Comparison of ENCODE assay signal across 11 cellular contexts in the genomic region with DNA sequence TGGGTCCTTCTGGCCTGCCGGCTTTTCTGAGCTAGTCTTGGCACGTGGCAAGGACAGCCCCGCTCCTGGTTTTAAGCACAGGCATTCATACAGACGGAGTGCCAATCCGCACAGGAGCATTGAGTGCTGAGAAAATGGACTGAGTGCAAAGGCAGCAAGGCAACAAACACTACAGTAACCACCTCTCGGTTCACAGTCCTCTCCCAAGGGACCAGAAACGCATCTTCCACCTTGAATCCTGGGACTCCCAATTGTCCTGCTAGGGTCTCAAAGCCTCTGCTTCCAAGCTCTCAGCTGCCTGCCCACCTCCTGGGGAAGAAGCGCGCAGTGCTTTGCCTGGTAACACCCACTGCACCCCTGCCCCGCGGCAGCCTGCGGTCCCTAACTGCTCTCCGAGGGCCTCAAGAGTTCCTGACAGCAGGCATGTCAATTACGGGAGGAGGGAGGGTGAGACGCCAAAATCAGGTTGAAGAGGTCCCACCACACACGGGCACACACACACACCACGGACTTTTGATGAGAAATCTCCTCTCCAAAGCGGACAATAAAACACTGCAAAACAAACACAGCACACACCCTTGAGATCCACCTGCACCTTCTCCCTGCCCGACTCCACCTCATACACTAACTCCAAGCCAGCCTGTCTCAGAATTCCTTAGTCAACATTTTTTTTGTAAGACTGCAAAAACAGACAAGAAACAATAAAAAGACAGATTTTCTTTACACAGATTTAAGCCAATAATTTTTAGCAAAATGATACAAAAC. TPM values are rescaled to one million over a fixed set of nuclear protein-coding genes. Genes with fewer than 3 reads are reported as not detected.
A peak's percentile ranks its signal among the peaks of the same experiment; 100 is the strongest.
DNase-seq lines count a peak whose midpoint lies in the region; ATAC-seq and TF ChIP-seq lines count a peak whose summit lies in the region.
"Had no signal": no experiment of that assay in that cellular context is flagged by ENCODE, and none has a peak within 500 bp of the region (broad histone marks: within the 10 kb centered on the region; RNA-seq: fewer than 3 reads in every experiment).

No MANE protein-coding gene starts in this region.

- no peak for TF ChIP-seq POLR2A in uterus (IDR thresholded peaks at IDR 0.05)

- H3K4me3 ChIP-seq in left ventricle myocardium inferior (no peak overlapping the region), heart right ventricle (no peak overlapping the region), lower lobe of right lung (no peak overlapping the region), uterus (no peak overlapping the region)
- H3K4me3 ChIP-seq: BLaER1, pancreas had no signal

- H3K9me3 ChIP-seq in left ventricle myocardium inferior (replicated peaks) (no peaks in the 10 kb centered on the region), heart right ventricle (no peaks in the 10 kb centered on the region), lower lobe of right lung (no peaks in the 10 kb centered on the region), uterus (no peaks in the 10 kb centered on the region)
- H3K9me3 ChIP-seq: BLaER1, pancreas had no signal

- H3K36me3 Mint-ChIP-seq in activated naive CD8-positive, alpha-beta T cell treated with anti-CD3 and anti-CD28 coated beads, Interleukin-2, amount 50 U/mL, for 24 hours (ENCODE audit: low read depth) = peaks cover 31% of the 10 kb centered on the region

- TF ChIP-seq CTCF in left ventricle myocardium inferior (IDR thresholded peaks at IDR 0.05; ENCODE audit: borderline replicate concordance) = no peak
- no peak for TF ChIP-seq CTCF in heart right ventricle (IDR thresholded peaks at IDR 0.05)
- no peak for TF ChIP-seq CTCF in lower lobe of right lung (IDR thresholded peaks at IDR 0.05)
- no peak for TF ChIP-seq CTCF in uterus (IDR thresholded peaks at IDR 0.05)

- H3K4me3 Mint-ChIP-seq in activated naive CD8-positive, alpha-beta T cell treated with anti-CD3 and anti-CD28 coated beads, Interleukin-2, amount 50 U/mL, for 24 hours = peak overlapping the region; percentile 10

- peaks cover 39% of the 10 kb centered on the region for H3K4me1 Mint-ChIP-seq in activated naive CD8-positive, alpha-beta T cell treated with anti-CD3 and anti-CD28 coated beads, Interleukin-2, amount 50 U/mL, for 24 hours

- H3K27ac ChIP-seq in left ventricle myocardium inferior (replicated peaks) (peak overlapping the region; percentile 89), heart right ventricle (peak overlapping the region in 1 of 10 donors; percentile 84), lower lobe of right lung (no peak overlapping the region), uterus (peak overlapping the region; percentile 73 to 86)

- peak overlapping the region; percentile 25 for H3K27ac Mint-ChIP-seq in activated naive CD8-positive, alpha-beta T cell treated with anti-CD3 and anti-CD28 coated beads, Interleukin-2, amount 50 U/mL, for 24 hours

- no peaks in the 10 kb centered on the region for H3K27me3 Mint-ChIP-seq in activated naive CD8-positive, alpha-beta T cell treated with anti-CD3 and anti-CD28 coated beads, Interleukin-2, amount 50 U/mL, for 24 hours

- no peak for ATAC-seq in heart right ventricle
- no peak for ATAC-seq in activated naive CD8-positive, alpha-beta T cell treated with anti-CD3 and anti-CD28 coated beads, Interleukin-2, amount 50 U/mL, for 24 hours
- ATAC-seq in lower lobe of right lung = no peak
- ATAC-seq in HG03469 (IDR thresholded peaks at IDR 0.05; ENCODE audit: unreplicated experiment) = no peak

- no peaks in the 10 kb centered on the region for H3K9me3 Mint-ChIP-seq in activated naive CD8-positive, alpha-beta T cell treated with anti-CD3 and anti-CD28 coated beads, Interleukin-2, amount 50 U/mL, for 24 hours

- H3K4me1 ChIP-seq in left ventricle myocardium inferior (peaks cover 90% of the 10 kb centered on the region), heart right ventricle (peaks cover 57 to 89% (median 76%) of the 10 kb centered on the region in 9 donors), lower lobe of right lung (peaks cover 69% of the 10 kb centered on the region), uterus (peaks cover 13 to 68% of the 10 kb centered on the region in 2 donors)

- DNase-seq in left ventricle myocardium inferior (no peak), heart right ventricle (no peak), lower lobe of right lung (peak; percentile 40), uterus (no peak), Kasumi-1 (lab: John Stamatoyannopoulos, UW) (no peak)
- DNase-seq in activated naive CD8-positive, alpha-beta T cell treated with anti-CD3 and anti-CD28 coated beads, Interleukin-2, amount 50 U/mL, for 24 hours = no peak
- DNase-seq in stimulated activated naive CD4-positive, alpha-beta T cell treated with Interleukin-2 at 50 U/mL for 16 hours (lab: John Stamatoyannopoulos, UW) = no peak
- DNase-seq: activated effector memory CD4-positive, alpha-beta T cell treated with anti-CD3 and anti-CD28 coated beads, Interleukin-2, amount 50 U/mL, for 16 hours had no signal

- H3K27me3 ChIP-seq in left ventricle myocardium inferior (ENCODE audit: low read depth) = no peaks in the 10 kb centered on the region
- H3K27me3 ChIP-seq in heart right ventricle = no peaks in the 10 kb centered on the region
- H3K27me3 ChIP-seq in lower lobe of right lung (ENCODE audit: low read depth) = no peaks in the 10 kb centered on the region
- no peaks in the 10 kb centered on the region for H3K27me3 ChIP-seq in uterus
- H3K27me3 ChIP-seq: BLaER1, pancreas had no signal

- intact Hi-C loops in left ventricle myocardium inferior (cut with micrococcal nuclease) = no loop called here
- intact Hi-C loops in heart right ventricle (cut with DNase I) = loop anchor here in 4 of 10 donors (5.0 to 10.0 kb wide), 3 partner anchors 51 to 81 kb away; no protein-coding TSS in a partner anchor
- intact Hi-C loops in lower lobe of right lung (cut with DNase I) = no loop called here
- intact Hi-C loops in uterus (cut with DNase I; ENCODE audit: low total_unique reads) = no loop called here

- 88 to 89% methylated on average over 19 of the region's 19 CpGs for WGBS in heart right ventricle, 2 donors

- H3K36me3 ChIP-seq in left ventricle myocardium inferior (peaks cover 64% of the 10 kb centered on the region), heart right ventricle (peaks cover 0 to 83% (median 44%) of the 10 kb centered on the region in 9 donors), lower lobe of right lung (peaks cover 79% of the 10 kb centered on the region), uterus (no peaks in the 10 kb centered on the region)

RNA-seq across cellular contexts. Expression of gene SLC16A3, which starts 15.0 kb away (rescaled TPM):
- total RNA-seq in left ventricle myocardium inferior = 8.5 TPM
- total RNA-seq in heart right ventricle = 10 to 100 TPM in 5 of 10 donors, 1 to 10 TPM in 5; 4.8 to 65.3 (median 10.1) TPM
- polyA plus RNA-seq in heart right ventricle = 10 to 100 TPM in 1 of 2 donors, 1 to 10 TPM in 1; 8.4 to 33.6 TPM
- total RNA-seq in lower lobe of right lung = 81.9 TPM
- total RNA-seq in uterus = 10 to 100 TPM in 2 of 4 donors, 1 to 10 TPM in 2; 1.5 to 28.6 (median 12.2) TPM

RNA-seq across cellular contexts. Expression of gene CSNK1D, which starts 29.7 kb away (rescaled TPM):
- 61.8 TPM for total RNA-seq in left ventricle myocardium inferior
- total RNA-seq in heart right ventricle = 10 to 100 TPM; 56.8 to 72.7 (median 67.8) TPM
- 10 to 100 TPM; 54.4 to 58.1 TPM for polyA plus RNA-seq in heart right ventricle
- 146 TPM for total RNA-seq in lower lobe of right lung
- total RNA-seq in uterus = 100 to 1,000 TPM in 1 of 4 donors, 10 to 100 TPM in 3; 16.5 to 173 (median 44.6) TPM

RNA-seq across cellular contexts. Expression of gene CCDC57, which starts 31.2 kb away (rescaled TPM):
- total RNA-seq in left ventricle myocardium inferior (8.1 TPM), heart right ventricle (10 to 100 TPM in 8 of 10 donors, 1 to 10 TPM in 2; 7.0 to 16.2 (median 10.7) TPM), lower lobe of right lung (63.4 TPM), uterus (10 to 100 TPM in 2 of 4 donors, 1 to 10 TPM in 2; 4.4 to 88.2 (median 17.6) TPM)
- 10 to 100 TPM in 1 of 2 donors, 1 to 10 TPM in 1; 9.4 to 34.5 TPM for polyA plus RNA-seq in heart right ventricle
